In genomic region chr19:19155495-19156219, GRCh38 we compare ENCODE assay signal across 1 cellular context.
TF ChIP-seq lines count a peak whose summit lies in the region.

No MANE protein-coding gene starts in this region.

TF ChIP-seq in H1, 55 proteins besides CTCF, POLR2A, EP300 and RAD21:
- TF ChIP-seq SP2 (IDR thresholded peaks at IDR 0.05; ENCODE audit: low read length) (no peak), SIX5 (IDR thresholded peaks at IDR 0.05; ENCODE audit: low read depth, low read length) (no peak), HDAC6 (IDR thresholded peaks at IDR 0.05; ENCODE audit: low read depth, low read length) (no peak), TEAD4 (IDR thresholded peaks at IDR 0.05; ENCODE audit: low read depth, low read length) (no peak), SIN3A (conservative IDR thresholded peaks at IDR 0.05 in 1 of 2, IDR thresholded peaks at IDR 0.05 in 1 of 2; ENCODE audit: low read depth in 1 of 2, low read length in 2 of 2) (no peak), SIRT6 (IDR thresholded peaks at IDR 0.05; ENCODE audit: low read length) (no peak)
